ENCODE assay signal across 8 cellular contexts in genomic region chr17:5583426-5584382, GRCh38. TPM values are rescaled to one million over a fixed set of nuclear protein-coding genes. Genes with fewer than 3 reads are reported as not detected.
DNase-seq lines count a peak whose midpoint lies in the region; ATAC-seq, FAIRE-seq and TF ChIP-seq lines count a peak whose summit lies in the region.

No MANE protein-coding gene starts in this region.

- peak overlapping the region; percentile 95 to 100 (median 98) for H3K4me3 Mint-ChIP-seq in naive B cell

- FAIRE-seq in GM12892 (lab: Jason Lieb, UNC) (no peak), bronchial epithelial cell (lab: Jason Lieb, UNC) (no peak)

- H3K27ac Mint-ChIP-seq in naive B cell: peak overlapping the region; percentile 94 to 99 (median 98)

- peak; percentile 31 for DNase-seq in GM12892 (ENCODE audit: insufficient read length)
- peak; percentile 15 for DNase-seq in bronchial epithelial cell (ENCODE audit: low read depth)
- no peak for DNase-seq in naive B cell
- DNase-seq in SKM-1 (lab: John Stamatoyannopoulos, UW; ENCODE audit: unreplicated experiment): no peak
- DNase-seq in NCI-H524 (lab: John Stamatoyannopoulos, UW): no peak
- no peak for DNase-seq in stimulated activated CD4-positive, alpha-beta T cell treated with anti-CD3 and anti-CD28 coated beads, Interleukin-4, amount 100 ng/mL, for 1 hour

- no peaks in the 10 kb centered on the region for H3K27me3 ChIP-seq in bronchial epithelial cell (ENCODE audit: control insufficient read depth, insufficient read depth, low read length)

- peaks cover 15 to 16% of the 10 kb centered on the region in 2 donors for H3K36me3 Mint-ChIP-seq in naive B cell

- no peak for TF ChIP-seq CTCF in bronchial epithelial cell (IDR thresholded peaks at IDR 0.05; ENCODE audit: insufficient read depth, low read length, severe bottlenecking)

- no peaks in the 10 kb centered on the region for H3K27me3 Mint-ChIP-seq in naive B cell

- peak; percentile 7 for ATAC-seq in HG03175 (IDR thresholded peaks at IDR 0.05; ENCODE audit: unreplicated experiment)
- ATAC-seq in naive B cell (ENCODE audit: low read depth in 2 of 2): peak; percentile 14 to 20
- no peak for ATAC-seq in HG03378 (IDR thresholded peaks at IDR 0.05; ENCODE audit: unreplicated experiment)

- peaks cover 0 to 3% (median 0%) of the 10 kb centered on the region in 7 donors for H3K9me3 Mint-ChIP-seq in naive B cell

- TF ChIP-seq POLR2A in GM12892 (IDR thresholded peaks at IDR 0.05; ENCODE audit: low read depth, low read length): no peak

- H3K36me3 ChIP-seq in bronchial epithelial cell (ENCODE audit: control insufficient read depth, insufficient read depth, low read length): peaks cover 10% of the 10 kb centered on the region

- peaks cover 50 to 73% (median 59%) of the 10 kb centered on the region in 3 donors for H3K4me1 Mint-ChIP-seq in naive B cell

- H3K4me3 ChIP-seq in bronchial epithelial cell (ENCODE audit: low read depth, low read length): peak overlapping the region; percentile 59

RNA-seq across cellular contexts. Expression of gene NLRP1, which starts 0.6 kb away (rescaled TPM):
- polyA plus RNA-seq in GM12892 (2012; ENCODE audit: missing spikeins): 20.1 TPM
- 12.9 and 17.0 TPM in 2 replicates for total RNA-seq in bronchial epithelial cell
- polyA plus RNA-seq in naive B cell (ENCODE audit: low read depth in 6 of 6): 10 to 100 TPM in 5 of 6 donors, 1 to 10 TPM in 1; 8.8 to 43.3 (median 18.2) TPM

Comparison
In these comparisons a context has a peak if more than half of its experiments do, and no peak if none do; other contexts are left out.
1. DNase-seq: peak in GM12892 (single experiment) and bronchial epithelial cell (single experiment); none in naive B cell (single experiment), SKM-1 (single experiment), NCI-H524 (0 of 2) and stimulated activated CD4-positive, alpha-beta T cell treated with anti-CD3 and anti-CD28 coated beads, Interleukin-4, amount 100 ng/mL, for 1 hour (single experiment).